In the genomic region with DNA sequence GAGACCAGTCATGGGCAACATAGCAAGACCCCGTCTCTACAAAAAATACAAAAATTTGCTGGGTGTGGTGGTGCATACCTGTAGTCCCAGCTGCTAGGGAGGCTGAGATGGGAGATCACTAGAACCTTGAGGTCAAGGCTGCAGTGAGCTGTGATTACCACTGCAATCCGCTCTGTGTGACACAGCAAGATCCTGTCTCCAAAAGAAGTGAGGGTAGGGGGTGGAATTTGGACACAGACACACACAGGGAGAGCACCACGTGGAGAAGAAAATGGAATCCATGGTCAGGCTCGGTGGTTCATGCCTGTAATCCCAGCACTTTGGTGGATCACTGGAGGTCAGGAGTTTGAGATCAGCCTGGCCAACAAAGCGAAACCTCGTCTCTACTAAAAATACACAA, we compare ENCODE assay signal across 17 cellular contexts. TPM values are rescaled to one million over a fixed set of nuclear protein-coding genes. Genes with fewer than 3 reads are reported as not detected.
DNase-seq lines count a peak whose midpoint lies in the region; TF ChIP-seq lines count a peak whose summit lies in the region.
"Had no signal": no experiment of that assay in that cellular context is flagged by ENCODE, and none has a peak within 500 bp of the region (broad histone marks: within the 10 kb centered on the region; RNA-seq: fewer than 3 reads in every experiment).

No MANE protein-coding gene starts in this region.

- H3K9ac ChIP-seq in mammary epithelial cell (ENCODE audit: insufficient read depth, low read length) (no peak overlapping the region), OCI-LY1 (ENCODE audit: low read length) (no peak overlapping the region)
- H3K9ac ChIP-seq: BLaER1 had no signal

- dilution Hi-C loops in mammary epithelial cell (cut with HindIII; ENCODE audit: low sequenced_read_pairs), result loop anchor here (5.0 kb wide), 1 partner anchor 48 kb away; no protein-coding TSS in a partner anchor

- H3K4me3 Mint-ChIP-seq in MCF 10A (ENCODE audit: unreplicated experiment), result no peak overlapping the region
- H3K4me3 Mint-ChIP-seq: HFFc6 had no signal

- peaks cover 31% of the 10 kb centered on the region for H3K4me1 ChIP-seq in mammary epithelial cell (ENCODE audit: insufficient read depth, low read length)
- peaks cover 42% of the 10 kb centered on the region for H3K4me1 ChIP-seq in OCI-LY1 (ENCODE audit: insufficient read depth, low read length, severe bottlenecking)
- H3K4me1 ChIP-seq in osteoblast (ENCODE audit: insufficient read depth, low read length), result no peaks in the 10 kb centered on the region
- H3K4me1 ChIP-seq: Caco-2 had no signal

- H3K4me1 Mint-ChIP-seq in MCF 10A (ENCODE audit: insufficient read depth, unreplicated experiment), result peaks cover 12% of the 10 kb centered on the region

- no peaks in the 10 kb centered on the region for H3K9me3 Mint-ChIP-seq in MCF 10A (ENCODE audit: unreplicated experiment)
- H3K9me3 Mint-ChIP-seq: HFFc6 had no signal

- peak overlapping the region; percentile 80 for H3K27ac Mint-ChIP-seq in MCF 10A (ENCODE audit: low read depth, unreplicated experiment)
- H3K27ac Mint-ChIP-seq: HFFc6 had no signal

- POLR2A ChIA-PET in MCF 10A (lab: Yijun Ruan, JAX), result interaction anchor here (0.9 kb wide), 1 partner anchor 9 kb away, joined by 3 read pairs; a partner anchor contains a TSS

- BruUV-seq in MCF 10A (replicated peaks; lab: Mats Ljungman, UMichigan), result no TSS peak
- BruUV-seq in mammary epithelial cell (replicated peaks; lab: Mats Ljungman, UMichigan), result no TSS peak

- H3K4me3 ChIP-seq in mammary epithelial cell (replicated peaks in 1 of 3; ENCODE audit: insufficient read depth in 1 of 3, low read depth in 2 of 3, low read length in 3 of 3), result no peak overlapping the region
- H3K4me3 ChIP-seq in OCI-LY1 (ENCODE audit: low read depth, low read length, poor library complexity, severe bottlenecking), result no peak overlapping the region
- no peak overlapping the region for H3K4me3 ChIP-seq in osteoblast (ENCODE audit: insufficient read depth, low read length)
- H3K4me3 ChIP-seq: BLaER1, HAP-1 had no signal

- WGBS in mammary epithelial cell (ENCODE audit: low coverage, missing lambda C conversion rate), result 100% methylated on average over 2 of the region's 6 CpGs

- H3K4me2 ChIP-seq in mammary epithelial cell (ENCODE audit: insufficient read depth, low read depth, low read length), result no peak overlapping the region
- H3K4me2 ChIP-seq in OCI-LY1 (ENCODE audit: low read length), result no peak overlapping the region
- H3K4me2 ChIP-seq in osteoblast (ENCODE audit: insufficient read depth, low read length), result no peak overlapping the region

- intact Hi-C loops in MCF 10A (cut with micrococcal nuclease) (loop anchor here (5.0 kb wide), 1 partner anchor 38 kb away; no protein-coding TSS in a partner anchor), mammary epithelial cell (cut with micrococcal nuclease) (no loop called here)

- peaks cover 22% of the 10 kb centered on the region for H3K36me3 Mint-ChIP-seq in MCF 10A (ENCODE audit: insufficient read depth, unreplicated experiment)

- H4K20me1 ChIP-seq in mammary epithelial cell (ENCODE audit: insufficient read depth, low read length) (no peaks in the 10 kb centered on the region), OCI-LY1 (ENCODE audit: insufficient read depth, low read length) (no peaks in the 10 kb centered on the region), osteoblast (ENCODE audit: insufficient read depth, low read length) (no peaks in the 10 kb centered on the region)

- H3K27ac ChIP-seq in mammary epithelial cell (ENCODE audit: insufficient read depth, low read depth, low read length) (no peak overlapping the region), OCI-LY1 (ENCODE audit: low read depth, low read length, poor library complexity, severe bottlenecking) (peak overlapping the region; percentile 97), osteoblast (ENCODE audit: low read depth, low read length) (no peak overlapping the region)
- H3K27ac ChIP-seq: 22Rv1 had no signal

- H3K9me3 ChIP-seq in mammary epithelial cell (replicated peaks; ENCODE audit: insufficient read depth, low read length) (no peaks in the 10 kb centered on the region), OCI-LY1 (ENCODE audit: low read length) (no peaks in the 10 kb centered on the region), osteoblast (ENCODE audit: low read depth, low read length) (no peaks in the 10 kb centered on the region)
- H3K9me3 ChIP-seq: BLaER1, Caco-2, HAP-1 had no signal

- H3K36me3 ChIP-seq in mammary epithelial cell (ENCODE audit: insufficient read depth, low read length) (peaks cover 13% of the 10 kb centered on the region), OCI-LY1 (ENCODE audit: insufficient read depth, low read length) (peaks cover 31% of the 10 kb centered on the region), osteoblast (ENCODE audit: insufficient read depth, low read length) (no peaks in the 10 kb centered on the region)

- no peak overlapping the region for H2AFZ ChIP-seq in mammary epithelial cell (ENCODE audit: low read depth, low read length)
- H2AFZ ChIP-seq in OCI-LY1 (ENCODE audit: low read length), result no peak overlapping the region
- H2AFZ ChIP-seq in osteoblast (ENCODE audit: low read length), result no peak overlapping the region

- CTCF ChIA-PET in MCF 10A (lab: Yijun Ruan, JAX) (interaction anchor here (0.5 to 0.6 kb wide), 2 partner anchors 74 to 196 kb away, joined by 4 to 6 read pairs; no protein-coding TSS in a partner anchor), mammary epithelial cell (lab: Charles Lee; ENCODE audit: low non-redundant PET) (no interaction called here)

- TF ChIP-seq CTCF in MCF 10A (IDR thresholded peaks at IDR 0.05; ENCODE audit: unreplicated experiment) (no peak), mammary epithelial cell (conservative IDR thresholded peaks at IDR 0.05 in 1 of 2, IDR thresholded peaks at IDR 0.05 in 1 of 2; ENCODE audit: extremely low read depth in 1 of 2, insufficient read depth in 1 of 2, low read depth in 1 of 2, low read length in 2 of 2) (no peak), OCI-LY1 (IDR thresholded peaks at IDR 0.05; ENCODE audit: low read length) (no peak), osteoblast (IDR thresholded peaks at IDR 0.05; ENCODE audit: extremely low read depth, low read depth, low read length) (no peak)

- H3K79me2 ChIP-seq in mammary epithelial cell (ENCODE audit: insufficient read depth, low read length) (peaks cover 20% of the 10 kb centered on the region), OCI-LY1 (ENCODE audit: insufficient read depth, low read length) (no peaks in the 10 kb centered on the region), osteoblast (ENCODE audit: insufficient read depth, low read length) (no peaks in the 10 kb centered on the region)

- no peaks in the 10 kb centered on the region for H3K27me3 Mint-ChIP-seq in MCF 10A (ENCODE audit: insufficient read depth, unreplicated experiment)

- DNase-seq in MCF 10A (ENCODE audit: unreplicated experiment) (no peak), mammary epithelial cell (no peak), osteoblast (ENCODE audit: insufficient read length, low spot score, missing footprints) (peak; percentile 5), SK-N-DZ (ENCODE audit: low spot score) (no peak)
- no peak for DNase-seq in activated T-cell treated with anti-CD3 and anti-CD28 coated beads, Interleukin-2, amount 50 U/mL, for 1 hour
- DNase-seq in stimulated activated CD4-positive, alpha-beta T cell treated with anti-CD3 and anti-CD28 coated beads, Interleukin-12 subunit alpha, Interleukin-12 subunit beta, amount 100 ng/mL, for 4 hours, result no peak
- DNase-seq: AML-193; Caco-2; CD8-positive, alpha-beta memory T cell; GF-D8; GOT3; HFFc6 had no signal

- in situ Hi-C loops in mammary epithelial cell (cut with MboI; ENCODE audit: low sequenced_read_pairs in 2 of 2), result no loop called here

- peaks cover 8% of the 10 kb centered on the region for H3F3A ChIP-seq in OCI-LY1 (ENCODE audit: insufficient read depth, low read length)

- H3K9me2 ChIP-seq in OCI-LY1 (ENCODE audit: low read depth, low read length), result no peaks in the 10 kb centered on the region

- no peaks in the 10 kb centered on the region for H3K27me3 ChIP-seq in mammary epithelial cell (ENCODE audit: insufficient read depth, low read length)
- no peaks in the 10 kb centered on the region for H3K27me3 ChIP-seq in OCI-LY1 (ENCODE audit: insufficient read depth, low read length)
- H3K27me3 ChIP-seq in osteoblast (ENCODE audit: insufficient read depth, low read length), result no peaks in the 10 kb centered on the region
- H3K27me3 ChIP-seq: BLaER1 had no signal

RNA-seq across cellular contexts. Expression of a gene that starts 8.7 kb away (rescaled TPM):
- total RNA-seq in MCF 10A (2022), result 6.2 and 6.9 TPM in 2 replicates
- total RNA-seq in mammary epithelial cell, result 10 to 100 TPM in 1 of 2 donors, 1 to 10 TPM in 1; 9.5 to 15.2 TPM
- 20.5 TPM for polyA plus RNA-seq in mammary epithelial cell
- 23.8 TPM for polyA minus RNA-seq in mammary epithelial cell
- 12.7 and 16.6 TPM in 2 replicates for total RNA-seq in osteoblast
- polyA plus RNA-seq in SK-N-DZ (2014; cell fraction: cytosol; rRNA removed), result 0.08 and 0.29 TPM in 2 replicates
- polyA plus RNA-seq in SK-N-DZ (2014; cell fraction: nucleus; rRNA removed), result not detected in 2 replicates

RNA-seq across cellular contexts. Expression of a gene that starts 37.4 kb away (rescaled TPM):
- total RNA-seq in MCF 10A (2022), result not detected in 2 replicates
- total RNA-seq in mammary epithelial cell, result not detected
- 0.09 TPM for polyA plus RNA-seq in mammary epithelial cell
- polyA minus RNA-seq in mammary epithelial cell, result not detected
- total RNA-seq in osteoblast, result not detected in 2 replicates
- polyA plus RNA-seq in SK-N-DZ (2014; cell fraction: cytosol; rRNA removed), result 8.0 and 9.6 TPM in 2 replicates
- 2.2 and 3.8 TPM in 2 replicates for polyA plus RNA-seq in SK-N-DZ (2014; cell fraction: nucleus; rRNA removed)
- total RNA-seq: HepG2, HFFc6 had no signal
- polyA plus RNA-seq: HepG2 had no signal

RNA-seq across cellular contexts. Expression of a gene that starts 51.4 kb away (rescaled TPM):
- total RNA-seq in MCF 10A (2022) (13.4 and 14.7 TPM in 2 replicates), mammary epithelial cell (1 to 10 TPM in 1 of 2 donors, not detected in 1; 4.4 TPM), osteoblast (0.29 TPM in 1 of 2 replicates, not detected in the other)
- 28.9 TPM for polyA plus RNA-seq in mammary epithelial cell
- polyA minus RNA-seq in mammary epithelial cell, result 15.4 TPM
- not detected in 2 replicates for polyA plus RNA-seq in SK-N-DZ (2014; cell fraction: cytosol; rRNA removed)
- not detected in 2 replicates for polyA plus RNA-seq in SK-N-DZ (2014; cell fraction: nucleus; rRNA removed)
- total RNA-seq: Caco-2, HepG2, HFFc6 had no signal

RNA-seq across cellular contexts. Expression of a gene that starts 57.9 kb away (rescaled TPM):
- total RNA-seq in MCF 10A (2022) (not detected in 2 replicates), mammary epithelial cell (under 1 TPM in 1 of 2 donors, not detected in 1; 0.33 TPM), osteoblast (not detected in 2 replicates)
- 0.26 TPM for polyA plus RNA-seq in mammary epithelial cell
- not detected for polyA minus RNA-seq in mammary epithelial cell
- not detected in 2 replicates for polyA plus RNA-seq in SK-N-DZ (2014; cell fraction: cytosol; rRNA removed)
- 0.72 TPM in 1 of 2 replicates, not detected in the other for polyA plus RNA-seq in SK-N-DZ (2014; cell fraction: nucleus; rRNA removed)
- total RNA-seq: HFFc6 had no signal
